In the genomic region with DNA sequence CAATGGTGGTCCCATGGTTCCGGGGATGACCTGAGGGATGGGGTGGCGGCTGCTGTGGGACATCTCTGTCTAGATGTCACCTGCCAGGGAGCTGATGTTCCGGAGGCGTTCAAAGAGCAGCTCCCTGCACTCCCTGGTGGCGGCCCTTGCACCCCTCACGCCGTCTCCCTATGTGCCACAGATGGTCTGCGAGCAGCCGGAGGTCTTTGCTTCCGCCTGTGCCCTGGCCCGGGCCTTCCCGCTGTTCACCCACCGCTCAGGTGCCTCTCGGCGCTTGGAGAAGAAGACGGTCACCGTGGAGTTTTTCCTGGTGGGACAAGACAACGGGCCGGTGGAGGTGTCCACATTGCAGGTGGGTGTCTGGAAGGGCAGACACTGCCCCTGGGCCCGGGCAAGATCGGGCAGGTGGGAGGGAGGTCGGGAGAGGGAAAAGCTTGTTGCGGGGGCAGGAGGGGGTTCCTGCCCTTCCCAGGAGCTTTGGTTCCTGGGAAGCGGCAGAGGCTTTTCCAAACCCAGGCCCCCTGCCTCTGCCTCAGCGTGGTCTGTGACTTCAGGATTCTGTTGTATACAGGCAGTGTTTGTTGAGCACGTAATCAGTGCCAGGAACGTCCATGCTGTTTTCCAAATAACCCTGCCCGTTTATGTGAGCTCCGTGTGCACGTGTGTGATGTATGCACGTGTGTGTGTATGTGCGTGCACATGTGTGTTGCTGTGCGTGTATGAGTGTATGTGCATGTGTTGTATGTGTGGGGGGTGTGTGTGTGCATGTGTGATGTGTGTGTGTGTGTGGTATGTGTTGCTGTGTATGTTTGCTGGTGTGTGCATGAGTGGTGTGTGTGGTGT, we compare ENCODE assay signal across 14 cellular contexts. TPM values are rescaled to one million over a fixed set of nuclear protein-coding genes. Genes with fewer than 3 reads are reported as not detected.
DNase-seq lines count a peak whose midpoint lies in the region; ATAC-seq and TF ChIP-seq lines count a peak whose summit lies in the region.
"Had no signal": no experiment of that assay in that cellular context is flagged by ENCODE, and none has a peak within 500 bp of the region (broad histone marks: within the 10 kb centered on the region; RNA-seq: fewer than 3 reads in every experiment).

No MANE protein-coding gene starts in this region.

- DNase-seq in activated naive CD8-positive, alpha-beta T cell treated with anti-CD3 and anti-CD28 coated beads for 36 hours, result no peak
- DNase-seq in PC-9 (no peak), coronary artery (ENCODE audit: low spot score) (peak; percentile 73), sigmoid colon (peak; percentile 66), COR-L47 (lab: John Stamatoyannopoulos, UW) (no peak), HFFc6 (no peak)
- DNase-seq: DMS79 treated with DMSO at 0.1 percent for 48 hours, foreskin fibroblast, midbrain had no signal

- no peaks in the 10 kb centered on the region for H3K36me3 ChIP-seq in PC-9 (ENCODE audit: low read depth)
- H3K36me3 ChIP-seq in sigmoid colon, result peaks cover 24 to 45% (median 28%) of the 10 kb centered on the region in 4 donors

- peak overlapping the region; percentile 38 for H3K4me3 Mint-ChIP-seq in activated naive CD8-positive, alpha-beta T cell
- no peak overlapping the region for H3K4me3 Mint-ChIP-seq in activated naive CD8-positive, alpha-beta T cell treated with anti-CD3 and anti-CD28 coated beads for 36 hours
- H3K4me3 Mint-ChIP-seq in HFFc6, result no peak overlapping the region
- H3K4me3 Mint-ChIP-seq: brain had no signal

- H2AFZ ChIP-seq in PC-9, result no peak overlapping the region

- no peaks in the 10 kb centered on the region for H3K9me3 Mint-ChIP-seq in activated naive CD8-positive, alpha-beta T cell (ENCODE audit: low read depth)
- no peaks in the 10 kb centered on the region for H3K9me3 Mint-ChIP-seq in activated naive CD8-positive, alpha-beta T cell treated with anti-CD3 and anti-CD28 coated beads for 36 hours
- no peaks in the 10 kb centered on the region for H3K9me3 Mint-ChIP-seq in HFFc6
- H3K9me3 Mint-ChIP-seq: brain had no signal

- 95 to 97% methylated on average over 33 of the region's 33 CpGs for WGBS in sigmoid colon, 2 donors

- peaks cover 10% of the 10 kb centered on the region for H3K4me1 Mint-ChIP-seq in activated naive CD8-positive, alpha-beta T cell (ENCODE audit: low read depth)
- H3K4me1 Mint-ChIP-seq in activated naive CD8-positive, alpha-beta T cell treated with anti-CD3 and anti-CD28 coated beads for 36 hours, result peaks cover 9% of the 10 kb centered on the region
- peaks cover 11% of the 10 kb centered on the region for H3K4me1 Mint-ChIP-seq in HFFc6 (ENCODE audit: low read depth)

- H3K9me3 ChIP-seq in PC-9 (ENCODE audit: insufficient read depth, low read depth) (no peaks in the 10 kb centered on the region), sigmoid colon (no peaks in the 10 kb centered on the region)
- H3K9me3 ChIP-seq: thoracic aorta had no signal

- no peaks in the 10 kb centered on the region for H3K79me2 ChIP-seq in PC-9 (ENCODE audit: low read depth)

- TF ChIP-seq EP300 in sigmoid colon (IDR thresholded peaks at IDR 0.05), result no peak

- H3K27me3 ChIP-seq in PC-9 (ENCODE audit: insufficient read depth, low read depth) (no peaks in the 10 kb centered on the region), sigmoid colon (no peaks in the 10 kb centered on the region)

- no peak for ATAC-seq in HG03460 (IDR thresholded peaks at IDR 0.05; ENCODE audit: unreplicated experiment)

- intact Hi-C loops in PC-9 (cut with micrococcal nuclease; ENCODE audit: unreplicated experiment), result no loop called here
- intact Hi-C loops in sigmoid colon (cut with DNase I), result loop anchor here (5.0 kb wide), 3 partner anchors 102 to 387 kb away; a partner anchor contains a TSS

- peaks cover 12% of the 10 kb centered on the region for H3K4me1 ChIP-seq in PC-9 (replicated peaks; ENCODE audit: insufficient read depth)
- H3K4me1 ChIP-seq in sigmoid colon, result peaks cover 0 to 48% (median 48%) of the 10 kb centered on the region in 4 donors

- H3K4me3 ChIP-seq in PC-9 (peak overlapping the region; percentile 68; the same call in 1 of the 2 replicates), coronary artery (peak overlapping the region; percentile 81), sigmoid colon (no peak overlapping the region)

- H3K9me2 ChIP-seq in PC-9 (ENCODE audit: insufficient read depth), result no peaks in the 10 kb centered on the region

- H3F3A ChIP-seq in PC-9 (ENCODE audit: insufficient read depth, low read depth), result peaks cover 30% of the 10 kb centered on the region

- peak overlapping the region; percentile 96 for H3K4me2 ChIP-seq in PC-9

- no TSS peak for BruUV-seq in PC-9 (replicated peaks; lab: Mats Ljungman, UMichigan)

- H3K27ac ChIP-seq in PC-9 (no peak overlapping the region), coronary artery (no peak overlapping the region), sigmoid colon (no peak overlapping the region)
- H3K27ac ChIP-seq: parathyroid adenoma, thoracic aorta had no signal

- peaks cover 6% of the 10 kb centered on the region for H3K36me3 Mint-ChIP-seq in activated naive CD8-positive, alpha-beta T cell
- no peaks in the 10 kb centered on the region for H3K36me3 Mint-ChIP-seq in activated naive CD8-positive, alpha-beta T cell treated with anti-CD3 and anti-CD28 coated beads for 36 hours
- no peaks in the 10 kb centered on the region for H3K36me3 Mint-ChIP-seq in HFFc6 (ENCODE audit: low read depth)

- TF ChIP-seq CTCF in PC-9 (conservative IDR thresholded peaks at IDR 0.05) (no peak), coronary artery (IDR thresholded peaks at IDR 0.05) (no peak), sigmoid colon (IDR thresholded peaks at IDR 0.05) (no peak), HFFc6 (IDR thresholded peaks at IDR 0.05) (no peak)

- CTCF ChIA-PET in PC-9 (lab: Charles Lee), result no interaction called here

- H4K20me1 ChIP-seq in PC-9 (ENCODE audit: insufficient read depth), result no peaks in the 10 kb centered on the region

- no peaks in the 10 kb centered on the region for H3K27me3 Mint-ChIP-seq in activated naive CD8-positive, alpha-beta T cell
- H3K27me3 Mint-ChIP-seq in activated naive CD8-positive, alpha-beta T cell treated with anti-CD3 and anti-CD28 coated beads for 36 hours, result no peaks in the 10 kb centered on the region
- H3K27me3 Mint-ChIP-seq in HFFc6 (ENCODE audit: insufficient read depth), result peaks cover 3% of the 10 kb centered on the region; the same call in 1 of the 2 replicates
- H3K27me3 Mint-ChIP-seq: brain had no signal

- H3K27ac Mint-ChIP-seq in activated naive CD8-positive, alpha-beta T cell, result no peak overlapping the region
- no peak overlapping the region for H3K27ac Mint-ChIP-seq in activated naive CD8-positive, alpha-beta T cell treated with anti-CD3 and anti-CD28 coated beads for 36 hours
- H3K27ac Mint-ChIP-seq in HFFc6, result no peak overlapping the region
- H3K27ac Mint-ChIP-seq: brain had no signal

- no peak for TF ChIP-seq POLR2A in sigmoid colon (IDR thresholded peaks at IDR 0.05)

- POLR2A ChIA-PET in PC-9 (lab: Charles Lee; ENCODE audit: unreplicated experiment), result no interaction called here

RNA-seq across cellular contexts. Expression of a gene that starts 1.9 kb away (rescaled TPM):
- 10 to 100 TPM; 13.7 to 15.2 TPM for total RNA-seq in activated naive CD8-positive, alpha-beta T cell treated with anti-CD3 and anti-CD28 coated beads for 36 hours
- total RNA-seq in PC-9 (2021) (24.0 and 36.9 TPM in 2 replicates), sigmoid colon (10 to 100 TPM; 22.9 to 65.1 (median 46.0) TPM)
- polyA plus RNA-seq in sigmoid colon, result 10 to 100 TPM; 10.6 to 26.5 (median 16.8) TPM
- 10 to 100 TPM; 12.0 to 17.8 (median 12.6) TPM for total RNA-seq in HFFc6 (2021; fragmentation: NEBNext Ultra II Directional; extraction: Animal tissue kit (Norgen Biotek cat#: 25700))

RNA-seq across cellular contexts. Expression of a gene that starts 43.4 kb away (rescaled TPM):
- 10 to 100 TPM; 84.0 to 93.5 TPM for total RNA-seq in activated naive CD8-positive, alpha-beta T cell treated with anti-CD3 and anti-CD28 coated beads for 36 hours
- total RNA-seq in PC-9 (2021) (76.3 and 85.5 TPM in 2 replicates), sigmoid colon (100 to 1,000 TPM in 1 of 4 donors, 10 to 100 TPM in 3; 42.8 to 126 (median 57.1) TPM)
- 10 to 100 TPM; 14.6 to 43.8 (median 15.6) TPM for polyA plus RNA-seq in sigmoid colon
- total RNA-seq in HFFc6 (2021; fragmentation: NEBNext Ultra II Directional; extraction: Animal tissue kit (Norgen Biotek cat#: 25700)), result 10 to 100 TPM; 44.4 to 51.8 (median 48.3) TPM

Comparison
In these comparisons a context has a peak if more than half of its experiments do, and no peak if none do; other contexts are left out.
1. DNase-seq: peak in coronary artery (single experiment) and sigmoid colon (single experiment); none in activated naive CD8-positive, alpha-beta T cell treated with anti-CD3 and anti-CD28 coated beads for 36 hours (single experiment), PC-9 (0 of 2), COR-L47 (single experiment) and HFFc6 (single experiment).
2. H3K4me3 ChIP-seq: peak in PC-9 (single experiment) and coronary artery (single experiment); none in sigmoid colon (0 of 4).